Comparison of ENCODE assay signal across 10 cellular contexts in genomic region chr11:45148276-45148675, GRCh38. TPM values are rescaled to one million over a fixed set of nuclear protein-coding genes. Genes with fewer than 3 reads are reported as not detected.
A peak's percentile ranks its signal among the peaks of the same experiment; 100 is the strongest.
DNase-seq lines count a peak whose midpoint lies in the region; ATAC-seq and TF ChIP-seq lines count a peak whose summit lies in the region.
"Had no signal": no experiment of that assay in that cellular context is flagged by ENCODE, and none has a peak within 500 bp of the region (broad histone marks: within the 10 kb centered on the region; RNA-seq: fewer than 3 reads in every experiment).

No MANE protein-coding gene starts in this region.

- H3K4me3 ChIP-seq in left ventricle myocardium inferior (peak overlapping the region; percentile 90), lower leg skin (ENCODE audit: low read depth, poor library complexity, severe bottlenecking) (no peak overlapping the region), upper lobe of right lung (peak overlapping the region; percentile 80)

- H3K9me3 Mint-ChIP-seq in activated T-helper 2 cell treated with anti-CD3 and anti-CD28 coated beads, Interferon-gamma antibody, Interleukin-2, Interleukin-4, amounts not matched to agents 10 μg/mL and 5 μg/mL and 100 μg/mL, durations not matched to agents 14 hours and 24 hours and 36 hours, result peaks cover 3% of the 10 kb centered on the region

- no peaks in the 10 kb centered on the region for H3K36me3 Mint-ChIP-seq in activated T-helper 2 cell treated with anti-CD3 and anti-CD28 coated beads, Interferon-gamma antibody, Interleukin-2, Interleukin-4, amounts not matched to agents 10 μg/mL and 5 μg/mL and 100 μg/mL, durations not matched to agents 14 hours and 24 hours and 36 hours (ENCODE audit: low read depth)

- H3K27me3 Mint-ChIP-seq in activated T-helper 2 cell treated with anti-CD3 and anti-CD28 coated beads, Interferon-gamma antibody, Interleukin-2, Interleukin-4, amounts not matched to agents 10 μg/mL and 5 μg/mL and 100 μg/mL, durations not matched to agents 14 hours and 24 hours and 36 hours (ENCODE audit: low read depth), result peaks cover 36% of the 10 kb centered on the region

- H3K27me3 ChIP-seq in left ventricle myocardium inferior (ENCODE audit: low read depth), result no peaks in the 10 kb centered on the region
- no peaks in the 10 kb centered on the region for H3K27me3 ChIP-seq in upper lobe of right lung

- DNase-seq in left ventricle myocardium inferior (no peak), left cardiac atrium (no peak), lower leg skin (ENCODE audit: low spot score in 2 of 2) (peak; percentile 10 to 70), upper lobe of right lung (no peak), NOMO-1 treated with dmso at 0.1 percent for 144 hours (lab: John Stamatoyannopoulos, UW; ENCODE audit: unreplicated experiment) (no peak), NCI-H2227 (lab: John Stamatoyannopoulos, UW; ENCODE audit: unreplicated experiment) (no peak)
- DNase-seq in activated T-helper 2 cell treated with anti-CD3 and anti-CD28 coated beads, Interferon-gamma antibody, Interleukin-2, Interleukin-4, amounts not matched to agents 10 μg/mL and 5 μg/mL and 100 μg/mL, durations not matched to agents 14 hours and 24 hours and 36 hours (ENCODE audit: low spot score), result no peak
- DNase-seq: left colon; stimulated activated CD4-positive, alpha-beta T cell treated with anti-CD3 and anti-CD28 coated beads, Interleukin-15, amount 100 ng/mL, for 24 hours had no signal

- intact Hi-C loops in left ventricle myocardium inferior (cut with micrococcal nuclease) (no loop called here), left cardiac atrium (cut with DNase I) (no loop called here), lower leg skin (cut with DNase I; ENCODE audit: low total_unique reads) (no loop called here), upper lobe of right lung (cut with DNase I) (no loop called here)
- intact Hi-C loops in activated T-helper 2 cell treated with anti-CD3 and anti-CD28 coated beads, Interferon-gamma antibody, Interleukin-2, Interleukin-4, amounts not matched to agents 10 μg/mL and 5 μg/mL and 100 μg/mL, durations not matched to agents 14 hours and 24 hours and 36 hours (cut with micrococcal nuclease), result no loop called here

- ATAC-seq in left cardiac atrium, result no peak
- ATAC-seq in upper lobe of right lung, result no peak
- no peak for ATAC-seq in HG03175 (IDR thresholded peaks at IDR 0.05; ENCODE audit: unreplicated experiment)

- no peak overlapping the region for H3K27ac Mint-ChIP-seq in activated T-helper 2 cell treated with anti-CD3 and anti-CD28 coated beads, Interferon-gamma antibody, Interleukin-2, Interleukin-4, amounts not matched to agents 10 μg/mL and 5 μg/mL and 100 μg/mL, durations not matched to agents 14 hours and 24 hours and 36 hours

- H3K36me3 ChIP-seq in left ventricle myocardium inferior (no peaks in the 10 kb centered on the region), upper lobe of right lung (no peaks in the 10 kb centered on the region)

- 72 to 77% methylated on average over 7 of the region's 7 CpGs for WGBS in lower leg skin, 2 donors

- no peak overlapping the region for H3K27ac ChIP-seq in left ventricle myocardium inferior (replicated peaks)
- no peak overlapping the region for H3K27ac ChIP-seq in upper lobe of right lung

- H3K9me3 ChIP-seq in left ventricle myocardium inferior (replicated peaks) (no peaks in the 10 kb centered on the region), upper lobe of right lung (no peaks in the 10 kb centered on the region)

- H3K4me1 ChIP-seq in left ventricle myocardium inferior (peaks cover 36% of the 10 kb centered on the region), upper lobe of right lung (peaks cover 11% of the 10 kb centered on the region)

- TF ChIP-seq CTCF in left ventricle myocardium inferior (IDR thresholded peaks at IDR 0.05; ENCODE audit: borderline replicate concordance) (no peak), lower leg skin (IDR thresholded peaks at IDR 0.05) (no peak), upper lobe of right lung (IDR thresholded peaks at IDR 0.05) (no peak)

- peak overlapping the region; percentile 10 for H3K4me3 Mint-ChIP-seq in activated T-helper 2 cell treated with anti-CD3 and anti-CD28 coated beads, Interferon-gamma antibody, Interleukin-2, Interleukin-4, amounts not matched to agents 10 μg/mL and 5 μg/mL and 100 μg/mL, durations not matched to agents 14 hours and 24 hours and 36 hours (ENCODE audit: low read depth)

- peaks cover 11% of the 10 kb centered on the region for H3K4me1 Mint-ChIP-seq in activated T-helper 2 cell treated with anti-CD3 and anti-CD28 coated beads, Interferon-gamma antibody, Interleukin-2, Interleukin-4, amounts not matched to agents 10 μg/mL and 5 μg/mL and 100 μg/mL, durations not matched to agents 14 hours and 24 hours and 36 hours (ENCODE audit: low read depth)

- TF ChIP-seq POLR2A in lower leg skin (IDR thresholded peaks at IDR 0.05), result no peak

RNA-seq across cellular contexts. Expression of gene PRDM11, which starts 1.8 kb away (rescaled TPM):
- 17.2 TPM for total RNA-seq in left ventricle myocardium inferior
- total RNA-seq in left cardiac atrium, result 10 to 100 TPM; 16.1 to 16.3 TPM
- 1.9 and 2.6 TPM in 2 replicates for total RNA-seq in activated T-helper 2 cell treated with anti-CD3 and anti-CD28 coated beads, Interferon-gamma antibody, Interleukin-2, Interleukin-4, amounts not matched to agents 10 μg/mL and 5 μg/mL and 100 μg/mL, durations not matched to agents 14 hours and 24 hours and 36 hours
- total RNA-seq in lower leg skin, result 1 to 10 TPM; 3.2 to 9.5 (median 6.6) TPM
- 18.3 TPM for total RNA-seq in upper lobe of right lung

Comparison
In these comparisons a context has a peak if more than half of its experiments do, and no peak if none do; other contexts are left out.
1. DNase-seq: peak in lower leg skin (2 of 2); none in left ventricle myocardium inferior (single experiment), left cardiac atrium (single experiment), activated T-helper 2 cell treated with anti-CD3 and anti-CD28 coated beads, Interferon-gamma antibody, Interleukin-2, Interleukin-4, amounts not matched to agents 10 μg/mL and 5 μg/mL and 100 μg/mL, durations not matched to agents 14 hours and 24 hours and 36 hours (single experiment), upper lobe of right lung (single experiment), NOMO-1 treated with dmso at 0.1 percent for 144 hours (single experiment) and NCI-H2227 (single experiment).